27 cellular contexts compared by ENCODE assay signal in genomic region chr10:70939397-70939796, GRCh38.
"Had no signal": no experiment of that assay in that cellular context is flagged by ENCODE, and none has a peak within 500 bp of the region (broad histone marks: within the 10 kb centered on the region; RNA-seq: fewer than 3 reads in every experiment).

No MANE protein-coding gene starts in this region.

- H3K27ac ChIP-seq: colonic mucosa, epithelial cell of prostate, gastrocnemius medialis, ovary, right lobe of liver, thyroid gland had no signal

- H3K27me3 ChIP-seq: colonic mucosa, gastrocnemius medialis, ovary, right lobe of liver, thyroid gland had no signal

- FAIRE-seq: keratinocyte, small intestine had no signal

- H3K4me3 Mint-ChIP-seq: dendritic cell treated with granulocyte-macrophage colony-stimulating factor and Interleukin-4, amounts not matched to agents 40 ng/mL and 50 ng/mL, for 4 days; endodermal cell; memory B cell; mesothelial cell of epicardium; naive B cell; natural killer cell treated with Interleukin-12 subunit alpha and Interleukin-12 subunit beta and Interleukin-15 and Interleukin-18, amount 100 ng/mL, for 72 hours; stimulated activated naive B cell treated with anti-CD40 and anti-IgM and Interleukin-4, amounts not matched to agents 10 μg/mL and 1 μg/mL and 100 μg/mL, for 72 hours; stimulated activated naive CD8-positive, alpha-beta T cell treated with anti-CD3 and anti-CD28 coated beads, Interleukin-15, amount 100 ng/mL, for 72 hours had no signal

- H3K4me1 ChIP-seq: colonic mucosa, right lobe of liver, thyroid gland had no signal

- H3K36me3 ChIP-seq: colonic mucosa, gastrocnemius medialis, ovary, right lobe of liver, thyroid gland had no signal

- ATAC-seq: esophagus mucosa; gastrocnemius medialis; mucosa of descending colon; natural killer cell treated with Interleukin-12 subunit alpha and Interleukin-12 subunit beta and Interleukin-15 and Interleukin-18, amount 100 ng/mL, for 72 hours; right lobe of liver; stimulated activated naive B cell treated with anti-CD40 and anti-IgM and Interleukin-4, amounts not matched to agents 10 μg/mL and 1 μg/mL and 100 μg/mL, for 72 hours; stimulated activated naive CD8-positive, alpha-beta T cell treated with anti-CD3 and anti-CD28 coated beads, Interleukin-15, amount 100 ng/mL, for 72 hours had no signal

- H3K4me3 ChIP-seq: colonic mucosa, gastrocnemius medialis, lung, mucosa of descending colon, ovary, right lobe of liver, thyroid gland had no signal

- H3K9me3 Mint-ChIP-seq: dendritic cell treated with granulocyte-macrophage colony-stimulating factor and Interleukin-4, amounts not matched to agents 40 ng/mL and 50 ng/mL, for 4 days; endodermal cell; memory B cell; mesothelial cell of epicardium; naive B cell; natural killer cell treated with Interleukin-12 subunit alpha and Interleukin-12 subunit beta and Interleukin-15 and Interleukin-18, amount 100 ng/mL, for 72 hours; stimulated activated naive B cell treated with anti-CD40 and anti-IgM and Interleukin-4, amounts not matched to agents 10 μg/mL and 1 μg/mL and 100 μg/mL, for 72 hours; stimulated activated naive CD8-positive, alpha-beta T cell treated with anti-CD3 and anti-CD28 coated beads, Interleukin-15, amount 100 ng/mL, for 72 hours had no signal

- H3K27me3 Mint-ChIP-seq: natural killer cell treated with Interleukin-12 subunit alpha and Interleukin-12 subunit beta and Interleukin-15 and Interleukin-18, amount 100 ng/mL, for 72 hours; stimulated activated naive CD8-positive, alpha-beta T cell treated with anti-CD3 and anti-CD28 coated beads, Interleukin-15, amount 100 ng/mL, for 72 hours had no signal

- H3K27ac Mint-ChIP-seq: dendritic cell treated with granulocyte-macrophage colony-stimulating factor and Interleukin-4, amounts not matched to agents 40 ng/mL and 50 ng/mL, for 4 days; endodermal cell; memory B cell; mesothelial cell of epicardium; natural killer cell treated with Interleukin-12 subunit alpha and Interleukin-12 subunit beta and Interleukin-15 and Interleukin-18, amount 100 ng/mL, for 72 hours; stimulated activated naive B cell treated with anti-CD40 and anti-IgM and Interleukin-4, amounts not matched to agents 10 μg/mL and 1 μg/mL and 100 μg/mL, for 72 hours; stimulated activated naive CD8-positive, alpha-beta T cell treated with anti-CD3 and anti-CD28 coated beads, Interleukin-15, amount 100 ng/mL, for 72 hours had no signal

- H3K4me1 Mint-ChIP-seq: memory B cell; naive B cell; stimulated activated naive B cell treated with anti-CD40 and anti-IgM and Interleukin-4, amounts not matched to agents 10 μg/mL and 1 μg/mL and 100 μg/mL, for 72 hours; stimulated activated naive CD8-positive, alpha-beta T cell treated with anti-CD3 and anti-CD28 coated beads, Interleukin-15, amount 100 ng/mL, for 72 hours had no signal

- DNase-seq: colonic mucosa; effector CD8-positive, alpha-beta T cell; endodermal cell; foreskin fibroblast; gastrocnemius medialis; head of caudate nucleus; mucosa of descending colon; naive B cell; nucleus accumbens; ovary; retina; right lobe of liver; small intestine; stimulated activated CD4-positive, alpha-beta T cell treated with anti-CD3 and anti-CD28 coated beads, Interleukin-15, amount 100 ng/mL, for 24 hours; stimulated activated CD4-positive, alpha-beta T cell treated with anti-CD3 and anti-CD28 coated beads, Interleukin-2, amount 100 ng/mL, for 48 hours; stimulated activated naive B cell treated with anti-CD40 and anti-IgM and Interleukin-4, amounts not matched to agents 10 μg/mL and 1 μg/mL and 100 μg/mL, for 72 hours; stimulated activated naive CD8-positive, alpha-beta T cell treated with anti-CD3 and anti-CD28 coated beads, Interleukin-15, amount 100 ng/mL, for 72 hours; thyroid gland; trophoblast cell had no signal

- H3K36me3 Mint-ChIP-seq: memory B cell; mesothelial cell of epicardium; naive B cell; natural killer cell treated with Interleukin-12 subunit alpha and Interleukin-12 subunit beta and Interleukin-15 and Interleukin-18, amount 100 ng/mL, for 72 hours; stimulated activated naive B cell treated with anti-CD40 and anti-IgM and Interleukin-4, amounts not matched to agents 10 μg/mL and 1 μg/mL and 100 μg/mL, for 72 hours had no signal

- H3K9me3 ChIP-seq: colonic mucosa, gastrocnemius medialis, mucosa of descending colon, ovary, right lobe of liver, thyroid gland had no signal
